9 cellular contexts compared by ENCODE assay signal in the genomic region with DNA sequence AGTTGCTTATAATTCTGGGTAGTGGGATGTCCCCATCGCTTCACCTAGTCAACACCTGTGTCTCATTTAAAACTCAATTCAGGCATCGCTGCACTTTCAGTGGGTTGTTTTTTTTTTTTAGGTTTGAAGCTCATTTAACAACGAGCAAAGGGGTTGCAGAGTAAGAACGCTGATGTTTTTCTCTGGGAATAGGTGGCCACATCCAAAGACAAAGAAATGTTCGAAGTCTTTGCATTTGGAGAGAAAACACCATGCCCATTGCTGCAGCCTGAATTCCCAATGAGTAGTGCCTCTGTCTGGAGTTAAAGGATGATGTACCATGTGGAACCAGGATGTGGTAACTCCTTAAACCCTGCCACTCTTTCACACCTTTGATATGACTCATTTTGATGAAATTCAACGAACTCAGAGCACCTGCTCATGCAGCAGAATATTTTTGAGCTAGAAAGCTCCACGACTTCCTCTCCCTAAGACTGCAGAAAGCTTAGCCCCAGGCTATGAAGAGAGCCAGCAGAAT. TPM values are rescaled to one million over a fixed set of nuclear protein-coding genes. Genes with fewer than 3 reads are reported as not detected.
DNase-seq lines count a peak whose midpoint lies in the region; ATAC-seq lines count a peak whose summit lies in the region.
"Had no signal": no experiment of that assay in that cellular context is flagged by ENCODE, and none has a peak within 500 bp of the region (broad histone marks: within the 10 kb centered on the region; RNA-seq: fewer than 3 reads in every experiment).

No MANE protein-coding gene starts in this region.

- H3K9me3 Mint-ChIP-seq in activated CD4-positive, alpha-beta T cell treated with anti-CD3 and anti-CD28 coated beads for 36 hours (ENCODE audit: low read depth) = peaks cover 3% of the 10 kb centered on the region

- peak; percentile 89 for ATAC-seq in activated CD4-positive, alpha-beta T cell treated with anti-CD3 and anti-CD28 coated beads for 36 hours
- peak; percentile 66 for ATAC-seq in HG02852 (IDR thresholded peaks at IDR 0.05; ENCODE audit: unreplicated experiment)

- no peak overlapping the region for H3K27ac Mint-ChIP-seq in activated CD4-positive, alpha-beta T cell treated with anti-CD3 and anti-CD28 coated beads for 36 hours

- H3K4me3 Mint-ChIP-seq in activated CD4-positive, alpha-beta T cell treated with anti-CD3 and anti-CD28 coated beads for 36 hours = no peak overlapping the region

- H3K4me1 Mint-ChIP-seq in activated CD4-positive, alpha-beta T cell treated with anti-CD3 and anti-CD28 coated beads for 36 hours = peaks cover 32% of the 10 kb centered on the region

- H3K27me3 Mint-ChIP-seq in activated CD4-positive, alpha-beta T cell treated with anti-CD3 and anti-CD28 coated beads for 36 hours = no peaks in the 10 kb centered on the region

- intact Hi-C loops in activated CD4-positive, alpha-beta T cell treated with anti-CD3 and anti-CD28 coated beads for 36 hours (cut with DNase I, micrococcal nuclease) = loop anchor here (1.0 to 5.0 kb wide), 4 partner anchors 64 to 360 kb away; a partner anchor contains a TSS

- CTCF ChIA-PET in activated CD4-positive, alpha-beta T cell treated with anti-CD3 and anti-CD28 coated beads for 36 hours (lab: Charles Lee) = interaction anchor here (0.6 to 3.2 kb wide), 16 partner anchors 8 to 200 kb away, joined by 3 to 25 read pairs (median 4); a partner anchor contains a TSS

- peak; percentile 24 for DNase-seq in activated CD4-positive, alpha-beta T cell treated with anti-CD3 and anti-CD28 coated beads for 36 hours
- DNase-seq in activated CD4-positive, alpha-beta T cell treated with anti-CD3 and anti-CD28 coated beads, Interleukin-2, amount 50 U/mL, for 4 hours = no peak
- DNase-seq in RPMI7951 (ENCODE audit: low read depth) (peak; percentile 23), renal cortical epithelial cell (ENCODE audit: low read depth) (peak; percentile 78), SIG-M5 (lab: John Stamatoyannopoulos, UW) (no peak), HuH-7.5 (ENCODE audit: low spot score) (no peak), dermis blood vessel endothelial cell (no peak)
- DNase-seq: cortex of kidney had no signal

- POLR2A ChIA-PET in activated CD4-positive, alpha-beta T cell treated with anti-CD3 and anti-CD28 coated beads for 36 hours (lab: Charles Lee) = interaction anchor here (0.6 to 1.3 kb wide), 5 partner anchors 28 to 320 kb away, joined by 3 to 9 read pairs (median 7); a partner anchor contains a TSS

- no peaks in the 10 kb centered on the region for H3K36me3 Mint-ChIP-seq in activated CD4-positive, alpha-beta T cell treated with anti-CD3 and anti-CD28 coated beads for 36 hours (ENCODE audit: low read depth)

RNA-seq across cellular contexts. Expression of a gene that starts 35.1 kb away (rescaled TPM):
- 100 to 1,000 TPM; 165 to 187 TPM for total RNA-seq in activated CD4-positive, alpha-beta T cell treated with anti-CD3 and anti-CD28 coated beads for 36 hours
- total RNA-seq in RPMI7951 (2014; rRNA removed; shearing (Covaris generic)) = 3.6 and 3.9 TPM in 2 replicates
- total RNA-seq in renal cortical epithelial cell = not detected in 2 replicates
- total RNA-seq in dermis blood vessel endothelial cell = 2.0 and 3.2 TPM in 2 replicates

RNA-seq across cellular contexts. Expression of a gene that starts 59.4 kb away (rescaled TPM):
- 1 to 10 TPM; 2.4 to 2.6 TPM for total RNA-seq in activated CD4-positive, alpha-beta T cell treated with anti-CD3 and anti-CD28 coated beads for 36 hours
- total RNA-seq in RPMI7951 (2014; rRNA removed; shearing (Covaris generic)) = 3.7 and 4.3 TPM in 2 replicates
- 27.0 and 36.5 TPM in 2 replicates for total RNA-seq in renal cortical epithelial cell
- 10.2 and 16.0 TPM in 2 replicates for total RNA-seq in dermis blood vessel endothelial cell

Comparison
In these comparisons a context has a peak if more than half of its experiments do, and no peak if none do; other contexts are left out.
1. DNase-seq: peak in activated CD4-positive, alpha-beta T cell treated with anti-CD3 and anti-CD28 coated beads for 36 hours (single experiment), RPMI7951 (single experiment) and renal cortical epithelial cell (single experiment); none in activated CD4-positive, alpha-beta T cell treated with anti-CD3 and anti-CD28 coated beads, Interleukin-2, amount 50 U/mL, for 4 hours (0 of 2), SIG-M5 (single experiment), HuH-7.5 (single experiment) and dermis blood vessel endothelial cell (single experiment).
2. RNA of a gene that starts 35.1 kb away (total RNA-seq): 165 to 187 TPM in activated CD4-positive, alpha-beta T cell treated with anti-CD3 and anti-CD28 coated beads for 36 hours; 3.6 to 3.9 TPM in RPMI7951, 2.0 to 3.2 TPM in dermis blood vessel endothelial cell and not detected in renal cortical epithelial cell; every median in the first group is over 10 times any median in the second.